8 cellular contexts compared by ENCODE assay signal in the genomic region with DNA sequence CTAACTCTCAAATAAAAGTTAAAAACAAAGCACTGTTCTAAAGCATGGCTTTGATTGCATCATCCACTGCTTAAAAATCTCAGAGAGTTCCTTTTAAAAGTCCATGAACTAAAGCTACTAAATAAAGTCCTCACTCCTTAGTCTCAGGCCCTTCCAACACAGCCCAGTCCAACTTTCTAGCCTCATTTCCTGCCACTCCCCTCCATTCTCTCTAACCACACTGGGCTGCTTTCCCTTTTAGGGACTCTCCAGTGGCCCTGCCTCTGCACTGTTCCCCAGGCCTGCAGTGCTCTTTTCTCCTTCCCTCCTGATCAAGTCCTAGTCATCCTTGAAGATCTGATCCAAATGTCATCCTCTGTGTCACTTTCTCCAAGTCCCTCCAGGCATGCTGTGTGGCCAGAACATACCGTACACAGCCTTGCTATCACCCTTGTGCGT. TPM values are rescaled to one million over a fixed set of nuclear protein-coding genes. Genes with fewer than 3 reads are reported as not detected.
DNase-seq lines count a peak whose midpoint lies in the region; ATAC-seq and TF ChIP-seq lines count a peak whose summit lies in the region.
"Had no signal": no experiment of that assay in that cellular context is flagged by ENCODE, and none has a peak within 500 bp of the region (broad histone marks: within the 10 kb centered on the region; RNA-seq: fewer than 3 reads in every experiment).

No MANE protein-coding gene starts in this region.

- H3K4me1 Mint-ChIP-seq in WTC11 = peaks cover 3% of the 10 kb centered on the region
- no peaks in the 10 kb centered on the region for H3K4me1 Mint-ChIP-seq in CD8-positive, alpha-beta T cell (ENCODE audit: low read depth)

- H3K79me2 ChIP-seq in smooth muscle cell (ENCODE audit: low read depth) = no peaks in the 10 kb centered on the region

- no peaks in the 10 kb centered on the region for H3K9me3 Mint-ChIP-seq in WTC11
- H3K9me3 Mint-ChIP-seq in CD8-positive, alpha-beta T cell = no peaks in the 10 kb centered on the region

- ATAC-seq in WTC11 = peak; percentile 58; the same call in 1 of the 2 replicates
- ATAC-seq in heart right ventricle = peak; percentile 80 to 95 (median 89)
- no peak for ATAC-seq in CD8-positive, alpha-beta T cell

- H3K4me2 ChIP-seq in smooth muscle cell = no peak overlapping the region

- no peaks in the 10 kb centered on the region for H3K36me3 Mint-ChIP-seq in WTC11
- no peaks in the 10 kb centered on the region for H3K36me3 Mint-ChIP-seq in CD8-positive, alpha-beta T cell

- CTCF ChIA-PET in HEK293 (lab: Yijun Ruan, JAX) = interaction anchor here (0.7 kb wide), 1 partner anchor 266 kb away, joined by 4 read pairs; no protein-coding TSS in a partner anchor
- CTCF ChIA-PET in WTC11 (lab: Charles Lee) = interaction anchor here (1.4 kb wide), 1 partner anchor 138 kb away, joined by 3 read pairs; no protein-coding TSS in a partner anchor
- CTCF ChIA-PET in CD8-positive, alpha-beta T cell (lab: Charles Lee) = no interaction called here

- H3K9me3 ChIP-seq in HEK293 (ENCODE audit: control insufficient read depth, insufficient read depth, low read depth, low read length) (no peaks in the 10 kb centered on the region), heart right ventricle (no peaks in the 10 kb centered on the region), smooth muscle cell (replicated peaks; ENCODE audit: low read depth) (no peaks in the 10 kb centered on the region), uterus (no peaks in the 10 kb centered on the region)
- H3K9me3 ChIP-seq in CD8-positive, alpha-beta T cell (ENCODE audit: low read length) = no peaks in the 10 kb centered on the region

- POLR2A ChIA-PET in HEK293 (lab: Yijun Ruan, JAX) (no interaction called here), WTC11 (lab: Charles Lee) (no interaction called here)
- POLR2A ChIA-PET in CD8-positive, alpha-beta T cell (lab: Charles Lee) = no interaction called here

- no peak for DNase-seq in WTC11 (ENCODE audit: low spot score)
- peak in 1 of 2 donors; percentile 27 for DNase-seq in heart right ventricle
- no peak for DNase-seq in smooth muscle cell (lab: John Stamatoyannopoulos, UW; ENCODE audit: unreplicated experiment)
- DNase-seq in CD8-positive, alpha-beta T cell = no peak
- no peak for DNase-seq in uterus
- no peak for DNase-seq in activated naive CD4-positive, alpha-beta T cell treated with anti-CD3 and anti-CD28 coated beads, Interleukin-2, amount 50 U/mL, for 16 hours
- DNase-seq: NCI-H2081 treated with DMSO at 0.1 percent for 48 hours had no signal

- no peak overlapping the region for H3K27ac ChIP-seq in HEK293 (ENCODE audit: extremely low read depth, low read depth, low read length)
- H3K27ac ChIP-seq in heart right ventricle = peak overlapping the region in 2 of 10 donors; percentile 8 to 22
- peak overlapping the region; percentile 27 for H3K27ac ChIP-seq in smooth muscle cell (ENCODE audit: low read depth)
- no peak overlapping the region for H3K27ac ChIP-seq in CD8-positive, alpha-beta T cell (ENCODE audit: low read depth, low read length)
- H3K27ac ChIP-seq in uterus = no peak overlapping the region

- 61 to 85% methylated on average over 2 of the region's 2 CpGs for WGBS in heart right ventricle, 2 donors
- WGBS in smooth muscle cell (ENCODE audit: low lambda C conversion rate) = 84% methylated on average over 2 of the region's 2 CpGs

- peak overlapping the region; percentile 79 for H2AFZ ChIP-seq in smooth muscle cell (ENCODE audit: low read depth)

- no peaks in the 10 kb centered on the region for H3K27me3 Mint-ChIP-seq in WTC11 (ENCODE audit: low read depth)
- H3K27me3 Mint-ChIP-seq in CD8-positive, alpha-beta T cell (ENCODE audit: low read depth) = peaks cover 11% of the 10 kb centered on the region

- H3K4me1 ChIP-seq in HEK293 (ENCODE audit: control insufficient read depth, insufficient read depth, low read length) (no peaks in the 10 kb centered on the region), heart right ventricle (peaks cover 0 to 13% (median 0%) of the 10 kb centered on the region in 9 donors), smooth muscle cell (ENCODE audit: low read depth) (no peaks in the 10 kb centered on the region), uterus (no peaks in the 10 kb centered on the region)
- no peaks in the 10 kb centered on the region for H3K4me1 ChIP-seq in CD8-positive, alpha-beta T cell (ENCODE audit: insufficient read depth, low read length)

- H3F3A ChIP-seq in smooth muscle cell (ENCODE audit: low read depth) = no peaks in the 10 kb centered on the region

- intact Hi-C loops in heart right ventricle (cut with DNase I) = loop anchor here in 1 of 10 donors (5.0 kb wide), 1 partner anchor 52 kb away; no protein-coding TSS in a partner anchor
- intact Hi-C loops in CD8-positive, alpha-beta T cell (cut with DNase I, micrococcal nuclease) = loop anchor here in 1 of 2 experiments (5.0 kb wide), 1 partner anchor 302 kb away; no protein-coding TSS in a partner anchor
- intact Hi-C loops in uterus (cut with DNase I; ENCODE audit: low total_unique reads) = no loop called here

- no peak overlapping the region for H3K9ac ChIP-seq in smooth muscle cell (ENCODE audit: low read depth)

- H3K36me3 ChIP-seq in HEK293 (ENCODE audit: control insufficient read depth in 2 of 2, insufficient read depth in 1 of 2, low read length in 2 of 2) = no peaks in the 10 kb centered on the region
- no peaks in the 10 kb centered on the region for H3K36me3 ChIP-seq in heart right ventricle
- no peaks in the 10 kb centered on the region for H3K36me3 ChIP-seq in smooth muscle cell (ENCODE audit: low read depth)
- H3K36me3 ChIP-seq in CD8-positive, alpha-beta T cell (ENCODE audit: insufficient read depth, low read length) = no peaks in the 10 kb centered on the region
- H3K36me3 ChIP-seq in uterus = no peaks in the 10 kb centered on the region

- H3K27ac Mint-ChIP-seq in WTC11 = no peak overlapping the region
- no peak overlapping the region for H3K27ac Mint-ChIP-seq in CD8-positive, alpha-beta T cell

- no peak for TF ChIP-seq POLR2A in uterus (IDR thresholded peaks at IDR 0.05)

- no peak for TF ChIP-seq CTCF in HEK293 (tag by site-specific recombination; IDR thresholded peaks at IDR 0.05)
- no peak for TF ChIP-seq CTCF in WTC11 (IDR thresholded peaks at IDR 0.05)
- no peak for TF ChIP-seq CTCF in heart right ventricle (IDR thresholded peaks at IDR 0.05)
- no peak for TF ChIP-seq CTCF in smooth muscle cell (IDR thresholded peaks at IDR 0.05; ENCODE audit: borderline replicate concordance, insufficient read depth, poor library complexity, severe bottlenecking)
- no peak for TF ChIP-seq CTCF in CD8-positive, alpha-beta T cell (IDR thresholded peaks at IDR 0.05)
- no peak for TF ChIP-seq CTCF in uterus (IDR thresholded peaks at IDR 0.05)

- no peak overlapping the region for H3K4me3 Mint-ChIP-seq in WTC11
- H3K4me3 Mint-ChIP-seq in CD8-positive, alpha-beta T cell = no peak overlapping the region

- H4K20me1 ChIP-seq in smooth muscle cell (ENCODE audit: low read depth) = no peaks in the 10 kb centered on the region

- H3K4me3 ChIP-seq in HEK293 (ENCODE audit: low read depth, low read length) (no peak overlapping the region), heart right ventricle (no peak overlapping the region), smooth muscle cell (no peak overlapping the region), uterus (no peak overlapping the region)
- H3K4me3 ChIP-seq in CD8-positive, alpha-beta T cell (ENCODE audit: low read depth, low read length) = no peak overlapping the region

- H3K27me3 ChIP-seq in heart right ventricle (no peaks in the 10 kb centered on the region), smooth muscle cell (ENCODE audit: low read depth) (no peaks in the 10 kb centered on the region), uterus (no peaks in the 10 kb centered on the region)
- no peaks in the 10 kb centered on the region for H3K27me3 ChIP-seq in CD8-positive, alpha-beta T cell (ENCODE audit: insufficient read depth, low read length)

TF ChIP-seq in HEK293, 187 proteins besides CTCF, POLR2A, EP300 and RAD21:
- TF ChIP-seq ZNF211 (tag by site-specific recombination; IDR thresholded peaks at IDR 0.05; ENCODE audit: low read depth) (no peak), ZNF354C (tag by site-specific recombination; IDR thresholded peaks at IDR 0.05; ENCODE audit: borderline replicate concordance, low read depth) (no peak), ZNF837 (tag by site-specific recombination; IDR thresholded peaks at IDR 0.05) (no peak), ZNF266 (tag by site-specific recombination; IDR thresholded peaks at IDR 0.05; ENCODE audit: low read depth) (no peak), PRDM1 (tag by site-specific recombination; IDR thresholded peaks at IDR 0.05) (peak; percentile 46; the same call in 1 of the 2 replicates), ZNF48 (tag by site-specific recombination; IDR thresholded peaks at IDR 0.05) (no peak)

TF ChIP-seq in WTC11, 78 proteins besides CTCF, POLR2A, EP300 and RAD21:
- TF ChIP-seq, protein P1, sequence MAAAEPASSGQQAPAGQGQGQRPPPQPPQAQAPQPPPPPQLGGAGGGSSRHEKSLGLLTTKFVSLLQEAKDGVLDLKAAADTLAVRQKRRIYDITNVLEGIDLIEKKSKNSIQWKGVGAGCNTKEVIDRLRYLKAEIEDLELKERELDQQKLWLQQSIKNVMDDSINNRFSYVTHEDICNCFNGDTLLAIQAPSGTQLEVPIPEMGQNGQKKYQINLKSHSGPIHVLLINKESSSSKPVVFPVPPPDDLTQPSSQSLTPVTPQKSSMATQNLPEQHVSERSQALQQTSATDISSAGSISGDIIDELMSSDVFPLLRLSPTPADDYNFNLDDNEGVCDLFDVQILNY (CRISPR knock-in tag; IDR thresholded peaks at IDR 0.05) = no peak

RNA-seq across cellular contexts. Expression of gene PPP1R3C, which starts 56.9 kb away (rescaled TPM):
- 1.5 to 3.3 TPM (median 2.8 TPM) in 3 replicates for total RNA-seq in WTC11 (2021)
- 100 to 1,000 TPM; 121 to 315 (median 190) TPM for total RNA-seq in heart right ventricle
- polyA plus RNA-seq in heart right ventricle = 10 to 100 TPM; 27.5 to 41.0 TPM
- 31.6 and 42.1 TPM in 2 replicates for total RNA-seq in smooth muscle cell
- polyA plus RNA-seq in smooth muscle cell = 14.4 and 18.2 TPM in 2 replicates
- total RNA-seq in CD8-positive, alpha-beta T cell = not detected
- 10 to 100 TPM; 19.7 to 55.2 (median 25.5) TPM for total RNA-seq in uterus
